ENCODE assay signal across 24 cellular contexts in the genomic region with DNA sequence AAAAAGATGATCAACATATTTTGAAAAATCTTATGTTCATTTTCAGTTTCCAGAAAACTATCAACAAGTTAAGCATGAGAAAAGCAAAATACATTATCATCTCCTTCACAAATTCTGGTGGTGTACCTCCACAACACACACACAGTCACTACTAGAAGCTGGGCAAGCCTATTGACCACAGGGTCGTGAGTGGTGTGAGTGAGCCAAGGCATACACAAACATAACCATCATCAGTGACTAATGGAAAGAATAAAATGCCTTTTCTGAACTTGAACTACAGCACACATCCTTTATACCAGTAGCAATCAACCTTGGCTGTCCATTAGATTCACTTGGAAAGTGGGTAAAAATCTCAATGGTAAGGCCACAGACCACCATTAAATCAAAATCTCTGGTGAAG.
"Had no signal": no experiment of that assay in that cellular context is flagged by ENCODE, and none has a peak within 500 bp of the region (broad histone marks: within the 10 kb centered on the region; RNA-seq: fewer than 3 reads in every experiment).

No MANE protein-coding gene starts in this region.

- H3K4me1 ChIP-seq: ascending aorta, esophagus muscularis mucosa, gastroesophageal sphincter, left lung, lower lobe of right lung, right lobe of liver, tibial nerve had no signal

- H3K36me3 ChIP-seq: ascending aorta, esophagus muscularis mucosa, gastroesophageal sphincter, left lung, lower lobe of right lung, right lobe of liver, tibial nerve had no signal

- H3K27ac ChIP-seq: ascending aorta, esophagus muscularis mucosa, gastroesophageal sphincter, left lung, lower lobe of right lung, right lobe of liver, skin epidermis, tibial nerve had no signal

- ATAC-seq: gastroesophageal sphincter; left lung; lower lobe of right lung; right lobe of liver; SK-N-SH treated with all-trans-retinoic acid at 6 μM for 48 hours; stimulated activated naive B cell treated with anti-CD40 and anti-IgM and Interleukin-4, amounts not matched to agents 10 μg/mL and 1 μg/mL and 100 μg/mL, for 72 hours; T-helper 17 cell; WTC11 had no signal

- H3K4me3 ChIP-seq: ascending aorta, esophagus muscularis mucosa, gastroesophageal sphincter, left lung, lower lobe of right lung, right lobe of liver, skin epidermis, tibial nerve had no signal

- H3K27me3 ChIP-seq: ascending aorta, esophagus muscularis mucosa, gastroesophageal sphincter, left lung, tibial nerve had no signal

- H3K9me3 ChIP-seq: ascending aorta, esophagus muscularis mucosa, gastroesophageal sphincter, left lung, lower lobe of right lung, right lobe of liver, tibial nerve had no signal

- DNase-seq: activated CD4-positive, alpha-beta memory T cell treated with anti-CD3 and anti-CD28 coated beads, Interleukin-2, amount 10 ng/mL, durations not matched to agents 7 days and 5 days; activated CD4-positive, alpha-beta T cell treated with anti-CD3 and anti-CD28 coated beads for 1 hour; activated CD4-positive, alpha-beta T cell treated with anti-CD3 and anti-CD28 coated beads, Interleukin-2, amount 10 ng/mL, durations not matched to agents 7 days and 5 days; activated CD8-positive, alpha-beta memory T cell treated with anti-CD3 and anti-CD28 coated beads, Interleukin-2, amount 50 U/mL, for 48 hours; activated gamma-delta T cell; activated naive CD4-positive, alpha-beta T cell treated with anti-CD3 and anti-CD28 coated beads, Interleukin-2, amount 10 ng/mL, durations not matched to agents 7 days and 5 days; activated naive CD8-positive, alpha-beta T cell treated with anti-CD3 and anti-CD28 coated beads, Interleukin-2, amount 10 ng/mL, durations not matched to agents 7 days and 5 days; activated T-cell treated with anti-CD3 and anti-CD28 coated beads, Interleukin-2, amount 50 U/mL, for 24 hours; head of caudate nucleus; hippocampal formation; left lung; lower lobe of right lung; right lobe of liver; stimulated activated naive B cell treated with anti-CD40 and anti-IgM and Interleukin-4, amounts not matched to agents 10 μg/mL and 1 μg/mL and 100 μg/mL, for 72 hours; T-helper 17 cell; T1000 had no signal

- FAIRE-seq: bronchial epithelial cell had no signal
